ENCODE assay signal across 27 cellular contexts in the genomic region with DNA sequence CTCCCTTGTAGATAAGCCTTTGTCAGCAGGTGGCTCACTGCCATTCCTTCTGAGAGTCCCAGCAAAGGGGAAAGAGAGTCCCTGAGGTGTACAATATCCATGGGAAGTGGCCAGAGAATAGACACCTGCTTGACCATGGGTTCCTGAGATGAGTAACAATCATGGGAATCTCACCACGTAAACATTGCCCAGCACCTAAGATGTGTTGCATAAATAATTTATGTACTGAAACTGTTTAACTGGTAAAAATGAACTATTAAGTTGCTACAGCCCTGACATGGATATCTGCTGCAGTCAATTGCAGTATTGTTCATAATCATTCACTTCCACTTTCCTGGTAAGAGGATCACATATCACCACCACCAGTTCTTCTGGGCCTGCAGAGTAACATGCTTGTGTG.
"Had no signal": no experiment of that assay in that cellular context is flagged by ENCODE, and none has a peak within 500 bp of the region (broad histone marks: within the 10 kb centered on the region; RNA-seq: fewer than 3 reads in every experiment).

No MANE protein-coding gene starts in this region.

- H3K36me3 ChIP-seq: adrenal gland, cardiac muscle cell, colonic mucosa, gastrocnemius medialis, ovary, right lobe of liver, thoracic aorta, vagina had no signal

- H3K4me3 Mint-ChIP-seq: activated naive CD8-positive, alpha-beta T cell treated with anti-CD3 and anti-CD28 coated beads for 36 hours; nephron had no signal

- H3K27me3 ChIP-seq: adrenal gland, body of pancreas, cardiac muscle cell, colonic mucosa, gastrocnemius medialis, hepatocyte, ovary, right lobe of liver, vagina had no signal

- H3K4me1 ChIP-seq: adrenal gland, body of pancreas, colonic mucosa, gastrocnemius medialis, right lobe of liver, vagina had no signal

- ATAC-seq: body of pancreas; gastrocnemius medialis; right lobe of liver; stimulated activated naive CD8-positive, alpha-beta T cell treated with anti-CD3 and anti-CD28 coated beads, Interleukin-15, Interleukin-2, amounts not matched to agents 100 U/mL and 50 U/mL, for 24 hours had no signal

- H3K27ac Mint-ChIP-seq: activated naive CD8-positive, alpha-beta T cell treated with anti-CD3 and anti-CD28 coated beads for 36 hours; nephron; progenitor cell of endocrine pancreas had no signal

- H3K27me3 Mint-ChIP-seq: progenitor cell of endocrine pancreas had no signal

- H3K79me2 ChIP-seq: hepatocyte had no signal

- H3K4me3 ChIP-seq: adrenal gland, body of pancreas, cardiac muscle cell, colonic mucosa, gastrocnemius medialis, hepatocyte, ovary, right lobe of liver, thoracic aorta, vagina had no signal

- H3K9me3 ChIP-seq: adrenal gland, body of pancreas, colonic mucosa, gastrocnemius medialis, ovary, right lobe of liver, thoracic aorta, vagina had no signal

- DNase-seq: activated CD4-positive, alpha-beta T cell treated with anti-CD3 and anti-CD28 coated beads for 4 hours; activated CD4-positive, alpha-beta T cell treated with anti-CD3 and anti-CD28 coated beads, Interleukin-2, amount 50 U/mL, for 4 hours; activated CD4-positive, CD25-positive, alpha-beta regulatory T cell; activated CD8-positive, alpha-beta memory T cell treated with anti-CD3 and anti-CD28 coated beads for 24 hours; activated effector memory CD4-positive, alpha-beta T cell treated with Interleukin-2 at 50 U/mL for 16 hours; activated naive CD4-positive, alpha-beta T cell treated with Interleukin-2 at 50 U/mL for 16 hours; activated naive CD8-positive, alpha-beta T cell treated with anti-CD3 and anti-CD28 coated beads for 36 hours; adrenal gland; aorta; body of pancreas; cerebellar nuclear complex; colonic mucosa; effector memory CD4-positive, alpha-beta T cell; erythroblast; gastrocnemius medialis; islet precursor cell; ovary; right lobe of liver; stimulated activated CD4-positive, alpha-beta T cell treated with anti-CD3 and anti-CD28 coated beads, Interleukin-2, amount 100 ng/mL, for 48 hours; stimulated activated naive CD8-positive, alpha-beta T cell treated with anti-CD3 and anti-CD28 coated beads, Interleukin-15, Interleukin-2, amounts not matched to agents 100 U/mL and 50 U/mL, for 24 hours; trophoblast cell had no signal

- H3K4me2 ChIP-seq: hepatocyte had no signal

- H3K27ac ChIP-seq: adrenal gland, body of pancreas, cardiac muscle cell, colonic mucosa, gastrocnemius medialis, hepatocyte, ovary, right lobe of liver, thoracic aorta, vagina had no signal

- H2AFZ ChIP-seq: hepatocyte had no signal
